8 cellular contexts compared by ENCODE assay signal in genomic region chr11:65134952-65135632, GRCh38. TPM values are rescaled to one million over a fixed set of nuclear protein-coding genes. Genes with fewer than 3 reads are reported as not detected.
A peak's percentile ranks its signal among the peaks of the same experiment; 100 is the strongest.
DNase-seq lines count a peak whose midpoint lies in the region; ATAC-seq and TF ChIP-seq lines count a peak whose summit lies in the region.

No MANE protein-coding gene starts in this region.

- peaks cover 9% of the 10 kb centered on the region for H3K4me1 ChIP-seq in HUES48 (ENCODE audit: control insufficient read depth, insufficient read depth, low read length)
- peaks cover 12% of the 10 kb centered on the region for H3K4me1 ChIP-seq in NT2/D1 (ENCODE audit: insufficient read depth, insufficient read length)

- no peak for TF ChIP-seq CTCF in endothelial cell (IDR thresholded peaks at IDR 0.05; ENCODE audit: unreplicated experiment)
- no peak for TF ChIP-seq CTCF in mesothelial cell of epicardium (IDR thresholded peaks at IDR 0.05; ENCODE audit: unreplicated experiment)

- peaks cover 28% of the 10 kb centered on the region for H3K36me3 ChIP-seq in HUES48 (ENCODE audit: control insufficient read depth, insufficient read depth, low read length)
- peaks cover 29% of the 10 kb centered on the region for H3K36me3 ChIP-seq in NT2/D1 (ENCODE audit: insufficient read depth, insufficient read length, low read length)

- peaks cover 29% of the 10 kb centered on the region for H3K4me1 Mint-ChIP-seq in endothelial cell (ENCODE audit: unreplicated experiment)
- H3K4me1 Mint-ChIP-seq in mesothelial cell of epicardium: peaks cover 30% of the 10 kb centered on the region

- H3K4me3 ChIP-seq in HUES48 (ENCODE audit: low read depth, low read length) (peak overlapping the region; percentile 83), NT2/D1 (ENCODE audit: insufficient read length, low read depth) (peak overlapping the region; percentile 96)

- H3K27me3 ChIP-seq in HUES48 (ENCODE audit: control insufficient read depth, insufficient read depth, low read length) (no peaks in the 10 kb centered on the region), NT2/D1 (ENCODE audit: insufficient read depth, insufficient read length) (no peaks in the 10 kb centered on the region)

- H3K27me3 Mint-ChIP-seq in endothelial cell (ENCODE audit: unreplicated experiment): peaks cover 25% of the 10 kb centered on the region
- peaks cover 3% of the 10 kb centered on the region for H3K27me3 Mint-ChIP-seq in mesothelial cell of epicardium (ENCODE audit: low read depth)

- DNase-seq in Caki2 (ENCODE audit: low read depth) (peak; percentile 96), NT2/D1 (ENCODE audit: low read depth, low spot score) (peak; percentile 98), endothelial cell (ENCODE audit: low spot score) (peak; percentile 72), mesothelial cell of epicardium (ENCODE audit: low spot score in 2 of 2, unreplicated experiment in 2 of 2) (peak; percentile 71 to 84)
- peak; percentile 85 for DNase-seq in activated CD8-positive, alpha-beta memory T cell treated with anti-CD3 and anti-CD28 coated beads, Interleukin-2, amount 50 U/mL, for 48 hours
- DNase-seq in stimulated activated CD8-positive, alpha-beta memory T cell treated with anti-CD3 and anti-CD28 coated beads, Interleukin-2, amount 100 ng/mL, for 48 hours (ENCODE audit: low read depth in 2 of 2): peak; percentile 59 to 67

- H3K9me3 Mint-ChIP-seq in endothelial cell (ENCODE audit: unreplicated experiment): no peaks in the 10 kb centered on the region
- H3K9me3 Mint-ChIP-seq in mesothelial cell of epicardium: no peaks in the 10 kb centered on the region

- in situ Hi-C loops in Caki2 (cut with HindIII; ENCODE audit: low pct_unique_long_range_greater_than_20kb, low sequenced_read_pairs): no loop called here

- H3K9ac ChIP-seq in HUES48 (ENCODE audit: low read depth, low read length) (peak overlapping the region; percentile 98), NT2/D1 (ENCODE audit: insufficient read length, low read depth) (peak overlapping the region; percentile 99)

- no peaks in the 10 kb centered on the region for H3K9me3 ChIP-seq in HUES48 (ENCODE audit: control insufficient read depth, insufficient read depth, low read length)
- no peaks in the 10 kb centered on the region for H3K9me3 ChIP-seq in NT2/D1 (ENCODE audit: insufficient read depth, low read length)

- ATAC-seq in GM21423 (IDR thresholded peaks at IDR 0.05; ENCODE audit: unreplicated experiment): peak; percentile 60

- H3K4me3 Mint-ChIP-seq in endothelial cell (ENCODE audit: unreplicated experiment): peak overlapping the region; percentile 99
- peak overlapping the region; percentile 99 for H3K4me3 Mint-ChIP-seq in mesothelial cell of epicardium

- peak overlapping the region; percentile 99 for H3K27ac Mint-ChIP-seq in endothelial cell (ENCODE audit: unreplicated experiment)
- peak overlapping the region; percentile 100 for H3K27ac Mint-ChIP-seq in mesothelial cell of epicardium

- peaks cover 15% of the 10 kb centered on the region for H3K36me3 Mint-ChIP-seq in endothelial cell (ENCODE audit: low read depth, unreplicated experiment)
- peaks cover 3% of the 10 kb centered on the region for H3K36me3 Mint-ChIP-seq in mesothelial cell of epicardium

- peak overlapping the region; percentile 98 for H3K27ac ChIP-seq in HUES48 (ENCODE audit: low read depth, low read length)

RNA-seq across cellular contexts. Expression of gene SYVN1, which starts 0.8 kb away (rescaled TPM):
- total RNA-seq in Caki2 (2014; rRNA removed; shearing (Covaris generic); ENCODE audit: low replicate concordance): 4.3 and 5.4 TPM in 2 replicates
- total RNA-seq in endothelial cell (ENCODE audit: unreplicated experiment) (32.2 TPM), mesothelial cell of epicardium (45.4 to 52.6 TPM (median 47.8 TPM) in 3 replicates)

RNA-seq across cellular contexts. Expression of gene MRPL49, which starts 13.0 kb away (rescaled TPM):
- 66.7 and 84.9 TPM in 2 replicates for total RNA-seq in Caki2 (2014; rRNA removed; shearing (Covaris generic); ENCODE audit: low replicate concordance)
- 40.2 TPM for total RNA-seq in endothelial cell (ENCODE audit: unreplicated experiment)
- 41.3 to 45.3 TPM (median 43.8 TPM) in 3 replicates for total RNA-seq in mesothelial cell of epicardium

RNA-seq across cellular contexts. Expression of gene FAU, which starts 13.2 kb away (rescaled TPM):
- 139 and 153 TPM in 2 replicates for total RNA-seq in Caki2 (2014; rRNA removed; shearing (Covaris generic); ENCODE audit: low replicate concordance)
- total RNA-seq in endothelial cell (ENCODE audit: unreplicated experiment): 998 TPM
- total RNA-seq in mesothelial cell of epicardium: 710 to 765 TPM (median 760 TPM) in 3 replicates

RNA-seq across cellular contexts. Expression of gene ZNHIT2, which starts 17.6 kb away (rescaled TPM):
- 11.4 and 16.5 TPM in 2 replicates for total RNA-seq in Caki2 (2014; rRNA removed; shearing (Covaris generic); ENCODE audit: low replicate concordance)
- total RNA-seq in endothelial cell (ENCODE audit: unreplicated experiment) (6.0 TPM), mesothelial cell of epicardium (6.7 to 7.5 TPM (median 7.3 TPM) in 3 replicates)

RNA-seq across cellular contexts. Expression of gene TM7SF2, which starts 23.4 kb away (rescaled TPM):
- 8.1 and 19.1 TPM in 2 replicates for total RNA-seq in Caki2 (2014; rRNA removed; shearing (Covaris generic); ENCODE audit: low replicate concordance)
- total RNA-seq in endothelial cell (ENCODE audit: unreplicated experiment): 35.6 TPM
- total RNA-seq in mesothelial cell of epicardium: 73.4 to 75.6 TPM (median 74.2 TPM) in 3 replicates

Comparison
In these comparisons a context has a peak if more than half of its experiments do, and no peak if none do; other contexts are left out.
1. Peak in every context shown above with its lines: DNase-seq, ATAC-seq, H3K4me3 ChIP-seq and H3K27ac ChIP-seq.